In the genomic region with DNA sequence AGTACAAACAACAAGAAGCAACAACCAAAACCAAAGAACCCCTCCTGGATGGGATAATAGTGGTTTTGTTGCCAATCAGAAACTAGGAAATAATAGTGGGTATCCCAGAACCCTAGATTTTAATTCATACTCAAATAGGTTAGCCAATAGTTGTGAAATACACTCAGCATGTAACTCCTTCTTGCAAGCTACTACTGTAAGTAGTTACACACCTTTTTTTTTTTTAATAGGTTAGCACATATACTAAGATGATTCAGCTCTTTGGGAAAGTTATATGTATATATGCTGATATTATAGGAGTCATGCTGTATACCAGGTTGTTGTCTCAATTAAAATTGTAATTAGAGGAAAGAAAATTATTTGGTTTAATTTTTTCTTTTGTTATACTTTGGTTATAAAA, we compare ENCODE assay signal across 28 cellular contexts.
"Had no signal": no experiment of that assay in that cellular context is flagged by ENCODE, and none has a peak within 500 bp of the region (broad histone marks: within the 10 kb centered on the region; RNA-seq: fewer than 3 reads in every experiment).

No MANE protein-coding gene starts in this region.

- H3K4me1 ChIP-seq: lower lobe of right lung, right atrium auricular region, right lobe of liver, uterus had no signal

- H3K4me3 ChIP-seq: left lung, lower lobe of right lung, ovary, right atrium auricular region, right lobe of liver, smooth muscle cell, tibial nerve, uterus had no signal

- H3K27ac Mint-ChIP-seq: immature natural killer cell; naive thymus-derived CD8-positive, alpha-beta T cell; nephron; progenitor cell of endocrine pancreas; stimulated activated memory B cell treated with anti-CD40 and anti-IgM and Interleukin-4, amounts not matched to agents 10 μg/mL and 1 μg/mL and 100 μg/mL, for 72 hours; stimulated activated naive CD8-positive, alpha-beta T cell treated with anti-CD3 and anti-CD28 coated beads, Interleukin-15, amount 100 ng/mL, for 72 hours; type B pancreatic cell had no signal

- H3K4me3 Mint-ChIP-seq: immature natural killer cell; naive thymus-derived CD8-positive, alpha-beta T cell; nephron; neural crest cell; stimulated activated memory B cell treated with anti-CD40 and anti-IgM and Interleukin-4, amounts not matched to agents 10 μg/mL and 1 μg/mL and 100 μg/mL, for 72 hours; stimulated activated naive CD8-positive, alpha-beta T cell treated with anti-CD3 and anti-CD28 coated beads, Interleukin-15, amount 100 ng/mL, for 72 hours; type B pancreatic cell had no signal

- H3K27me3 ChIP-seq: left lung, ovary, right atrium auricular region, right lobe of liver, tibial nerve, uterus had no signal

- ATAC-seq: left colon; left lung; lower lobe of right lung; naive thymus-derived CD8-positive, alpha-beta T cell; right lobe of liver; stimulated activated memory B cell treated with anti-CD40 and anti-IgM and Interleukin-4, amounts not matched to agents 10 μg/mL and 1 μg/mL and 100 μg/mL, for 72 hours; stimulated activated naive CD8-positive, alpha-beta T cell treated with anti-CD3 and anti-CD28 coated beads, Interleukin-15, amount 100 ng/mL, for 72 hours had no signal

- H3K36me3 Mint-ChIP-seq: type B pancreatic cell had no signal

- H3K4me2 ChIP-seq: smooth muscle cell had no signal

- H3K27ac ChIP-seq: left lung, lower lobe of right lung, ovary, right atrium auricular region, right lobe of liver, tibial nerve, uterus had no signal

- DNase-seq: hypothalamus; immature natural killer cell; kidney; left colon; left lung; lower lobe of right lung; mammary epithelial cell; mesenchymal stem cell; naive thymus-derived CD8-positive, alpha-beta T cell; ovary; right lobe of liver; stimulated activated CD4-positive, alpha-beta T cell treated with anti-CD3 and anti-CD28 coated beads, Interleukin-1b, Interleukin-23, amount 100 ng/mL, for 48 hours; stimulated activated CD4-positive, alpha-beta T cell treated with anti-CD3 and anti-CD28 coated beads, Interleukin-2, amount 100 ng/mL, for 48 hours; stimulated activated CD4-positive, alpha-beta T cell treated with anti-CD3 and anti-CD28 coated beads, Interleukin-4, amount 100 ng/mL, for 4 hours; stimulated activated CD8-positive, alpha-beta memory T cell treated with anti-CD3 and anti-CD28 coated beads, Interleukin-4, amount 100 ng/mL, for 48 hours; stimulated activated naive CD4-positive, alpha-beta T cell treated with Interleukin-2 at 50 U/mL for 16 hours; stimulated activated naive CD8-positive, alpha-beta T cell treated with anti-CD3 and anti-CD28 coated beads, Interleukin-15, amount 100 ng/mL, for 72 hours; substantia nigra; uterus had no signal

- H3K9me3 ChIP-seq: left lung, lower lobe of right lung, ovary, right atrium auricular region, right lobe of liver, tibial nerve, uterus had no signal

- H3K36me3 ChIP-seq: left lung, lower lobe of right lung, ovary, right atrium auricular region, right lobe of liver, uterus had no signal

- H3K9me3 Mint-ChIP-seq: immature natural killer cell; naive thymus-derived CD8-positive, alpha-beta T cell; nephron; stimulated activated memory B cell treated with anti-CD40 and anti-IgM and Interleukin-4, amounts not matched to agents 10 μg/mL and 1 μg/mL and 100 μg/mL, for 72 hours; stimulated activated naive CD8-positive, alpha-beta T cell treated with anti-CD3 and anti-CD28 coated beads, Interleukin-15, amount 100 ng/mL, for 72 hours; type B pancreatic cell had no signal

- FAIRE-seq: islet of Langerhans, kidney had no signal

- H3K27me3 Mint-ChIP-seq: naive thymus-derived CD8-positive, alpha-beta T cell; progenitor cell of endocrine pancreas; stimulated activated memory B cell treated with anti-CD40 and anti-IgM and Interleukin-4, amounts not matched to agents 10 μg/mL and 1 μg/mL and 100 μg/mL, for 72 hours; stimulated activated naive CD8-positive, alpha-beta T cell treated with anti-CD3 and anti-CD28 coated beads, Interleukin-15, amount 100 ng/mL, for 72 hours; type B pancreatic cell had no signal

- H3K4me1 Mint-ChIP-seq: immature natural killer cell; stimulated activated memory B cell treated with anti-CD40 and anti-IgM and Interleukin-4, amounts not matched to agents 10 μg/mL and 1 μg/mL and 100 μg/mL, for 72 hours had no signal
